In the genomic region with DNA sequence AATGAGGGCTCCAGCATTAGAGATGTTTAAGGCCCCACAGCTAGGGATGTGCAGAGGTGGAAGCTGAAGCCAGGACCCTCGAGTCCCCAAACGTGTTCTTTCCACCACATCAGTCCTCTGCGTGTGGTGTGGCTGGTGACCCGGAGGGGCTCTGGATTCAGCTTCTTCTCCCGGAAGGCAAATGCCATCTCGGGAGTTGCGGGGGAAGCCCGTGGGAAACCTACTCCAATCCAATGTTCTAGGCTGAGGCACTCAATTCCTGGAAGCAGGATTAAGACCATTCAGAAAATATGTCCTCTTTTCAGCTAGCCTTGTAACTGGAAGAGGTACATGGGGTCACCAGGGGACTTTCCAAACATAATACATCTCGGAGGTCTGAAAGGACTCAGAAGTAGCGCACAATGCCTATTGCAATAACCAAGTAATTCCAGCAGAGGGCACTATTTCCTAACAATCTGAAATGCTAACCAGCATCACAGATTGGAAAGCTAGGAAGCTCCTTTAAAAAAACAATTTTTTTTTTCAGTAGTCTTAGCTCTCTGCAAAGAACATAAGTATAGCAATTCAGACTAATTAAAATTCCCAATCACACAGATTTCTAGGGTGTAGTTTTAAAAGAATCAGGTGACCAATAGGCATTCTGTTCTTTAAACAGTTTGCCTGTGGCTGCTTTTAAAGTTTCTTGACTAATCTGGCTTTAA, we compare ENCODE assay signal across 8 cellular contexts.
A peak's percentile ranks its signal among the peaks of the same experiment; 100 is the strongest.
DNase-seq lines count a peak whose midpoint lies in the region; TF ChIP-seq lines count a peak whose summit lies in the region.

No MANE protein-coding gene starts in this region.

- H3K4me2 ChIP-seq in parathyroid adenoma (ENCODE audit: low read length), result no peak overlapping the region

- H3K9ac ChIP-seq in parathyroid adenoma, result no peak overlapping the region

- TF ChIP-seq CTCF in GM12801 (IDR thresholded peaks at IDR 0.05; ENCODE audit: extremely low read depth, insufficient read length) (peak; percentile 95), VCaP (conservative IDR thresholded peaks at IDR 0.05) (peak; percentile 96), parathyroid adenoma (IDR thresholded peaks at IDR 0.05) (peak; percentile 84)

- H3K9me3 ChIP-seq in parathyroid adenoma (ENCODE audit: control insufficient read depth, low read length), result no peaks in the 10 kb centered on the region

- DNase-seq in Ammon's horn (ENCODE audit: low spot score) (peak; percentile 71), NCI-H128 (lab: John Stamatoyannopoulos, UW; ENCODE audit: unreplicated experiment) (peak; percentile 19), germinal center (ENCODE audit: low spot score) (peak; percentile 17), GM19240 (ENCODE audit: insufficient read length, low spot score) (no peak)
- no peak for DNase-seq in activated CD4-positive, CD25-positive, alpha-beta regulatory T cell treated with anti-CD3 and anti-CD28 coated beads, Interleukin-2, amount 50 U/mL, for 72 hours

- H3K36me3 ChIP-seq in parathyroid adenoma (ENCODE audit: control insufficient read depth, insufficient read depth, low read length), result no peaks in the 10 kb centered on the region

- no peaks in the 10 kb centered on the region for H3K4me1 ChIP-seq in parathyroid adenoma

- no peaks in the 10 kb centered on the region for H3K79me2 ChIP-seq in parathyroid adenoma

- no peaks in the 10 kb centered on the region for H3K27me3 ChIP-seq in parathyroid adenoma (ENCODE audit: control insufficient read depth, insufficient read depth, low read length)

- H3K4me3 ChIP-seq in parathyroid adenoma (ENCODE audit: low read depth, low read length), result no peak overlapping the region

- no peak overlapping the region for H3K27ac ChIP-seq in VCaP
- no peak overlapping the region for H3K27ac ChIP-seq in parathyroid adenoma

- H2AFZ ChIP-seq in parathyroid adenoma, result no peak overlapping the region

Comparison
In these comparisons a context has a peak if more than half of its experiments do, and no peak if none do; other contexts are left out.
1. DNase-seq: peak in Ammon's horn (single experiment), NCI-H128 (single experiment) and germinal center (single experiment); none in GM19240 (single experiment) and activated CD4-positive, CD25-positive, alpha-beta regulatory T cell treated with anti-CD3 and anti-CD28 coated beads, Interleukin-2, amount 50 U/mL, for 72 hours (single experiment).
2. Peak in every context shown above with its lines, with median percentiles within 50 percentile points of each other: CTCF ChIP-seq.